ENCODE assay signal across 9 cellular contexts in genomic region chr12:110266980-110267620, GRCh38. TPM values are rescaled to one million over a fixed set of nuclear protein-coding genes. Genes with fewer than 3 reads are reported as not detected.
DNase-seq lines count a peak whose midpoint lies in the region; ATAC-seq, FAIRE-seq and TF ChIP-seq lines count a peak whose summit lies in the region.
"Had no signal": no experiment of that assay in that cellular context is flagged by ENCODE, and none has a peak within 500 bp of the region (broad histone marks: within the 10 kb centered on the region; RNA-seq: fewer than 3 reads in every experiment).

No MANE protein-coding gene starts in this region.

- TF ChIP-seq CTCF in AG09319 (IDR thresholded peaks at IDR 0.05; ENCODE audit: low read depth, low read length), result no peak
- no peak for TF ChIP-seq CTCF in body of pancreas (IDR thresholded peaks at IDR 0.05)
- TF ChIP-seq CTCF in mucosa of descending colon (IDR thresholded peaks at IDR 0.05), result no peak

- no peak for TF ChIP-seq POLR2A in body of pancreas (IDR thresholded peaks at IDR 0.05)

- H3K9me3 ChIP-seq in body of pancreas, result no peaks in the 10 kb centered on the region
- H3K9me3 ChIP-seq in mucosa of descending colon, result no peaks in the 10 kb centered on the region

- WGBS in body of pancreas, 2 donors, result 47 to 58% methylated on average over 9 of the region's 9 CpGs

- H3K36me3 Mint-ChIP-seq in immature natural killer cell, result no peaks in the 10 kb centered on the region

- no peak overlapping the region for H3K4me3 ChIP-seq in body of pancreas
- H3K4me3 ChIP-seq in mucosa of descending colon, result no peak overlapping the region

- intact Hi-C loops in body of pancreas (cut with DNase I) (no loop called here), mucosa of descending colon (cut with DNase I, micrococcal nuclease) (no loop called here)

- no peaks in the 10 kb centered on the region for H3K27me3 ChIP-seq in body of pancreas

- no peak overlapping the region for H3K27ac ChIP-seq in body of pancreas

- DNase-seq in AG09319 (ENCODE audit: extremely low read depth, low read depth) (peak; percentile 67), NCI-H1092 (lab: John Stamatoyannopoulos, UW) (peak; percentile 46), body of pancreas (peak in 2 of 4 donors; percentile 27 to 31), mucosa of descending colon (peak in 1 of 3 donors; percentile 40), immature natural killer cell (no peak), GM19239 (ENCODE audit: insufficient read length, low spot score) (no peak)

- no peaks in the 10 kb centered on the region for H3K9me3 Mint-ChIP-seq in immature natural killer cell
- H3K9me3 Mint-ChIP-seq: central memory CD8-positive, alpha-beta T cell had no signal

- no peaks in the 10 kb centered on the region for H3K4me1 Mint-ChIP-seq in immature natural killer cell
- H3K4me1 Mint-ChIP-seq: central memory CD8-positive, alpha-beta T cell had no signal

- FAIRE-seq in GM19239 (lab: Jason Lieb, UNC), result no peak

- no peak overlapping the region for H3K4me3 Mint-ChIP-seq in immature natural killer cell
- H3K4me3 Mint-ChIP-seq: central memory CD8-positive, alpha-beta T cell had no signal

- no peaks in the 10 kb centered on the region for H3K36me3 ChIP-seq in body of pancreas (replicated peaks in 1 of 2; ENCODE audit: insufficient read depth in 1 of 2, low read depth in 2 of 2)
- H3K36me3 ChIP-seq in mucosa of descending colon (ENCODE audit: low read depth), result no peaks in the 10 kb centered on the region

- peak; percentile 30 for ATAC-seq in body of pancreas
- ATAC-seq in mucosa of descending colon, result peak; percentile 50
- ATAC-seq in GM19351 (IDR thresholded peaks at IDR 0.05; ENCODE audit: unreplicated experiment), result no peak
- no peak for ATAC-seq in HG03460 (IDR thresholded peaks at IDR 0.05; ENCODE audit: unreplicated experiment)

- H3K27ac Mint-ChIP-seq in immature natural killer cell, result no peak overlapping the region

- H3K4me1 ChIP-seq in body of pancreas (peaks cover 11% of the 10 kb centered on the region), mucosa of descending colon (ENCODE audit: low read depth) (no peaks in the 10 kb centered on the region)

- H3K27me3 Mint-ChIP-seq in immature natural killer cell (ENCODE audit: low read depth in 3 of 3), result peaks cover 2 to 9% (median 2%) of the 10 kb centered on the region in 3 donors

RNA-seq across cellular contexts. Expression of gene ATP2A2, which starts 13.9 kb away (rescaled TPM):
- total RNA-seq in body of pancreas, result 10 to 100 TPM; 52.7 to 61.6 TPM
- total RNA-seq in mucosa of descending colon, result 100 to 1,000 TPM; 242 to 287 (median 259) TPM
- polyA plus RNA-seq in immature natural killer cell, result 1 to 10 TPM; 2.0 to 8.0 (median 2.5) TPM

Comparison
In these comparisons a context has a peak if more than half of its experiments do, and no peak if none do; other contexts are left out.
1. DNase-seq: peak in AG09319 (single experiment) and NCI-H1092 (single experiment); none in immature natural killer cell (0 of 3) and GM19239 (single experiment).
2. ATAC-seq: peak in body of pancreas (single experiment) and mucosa of descending colon (single experiment); none in GM19351 (single experiment) and HG03460 (single experiment).